Comparison of ENCODE assay signal across 18 cellular contexts in genomic region chr4:82638479-82638878, GRCh38.
A peak's percentile ranks its signal among the peaks of the same experiment; 100 is the strongest.
DNase-seq lines count a peak whose midpoint lies in the region; ATAC-seq and TF ChIP-seq lines count a peak whose summit lies in the region.
"Had no signal": no experiment of that assay in that cellular context is flagged by ENCODE, and none has a peak within 500 bp of the region (broad histone marks: within the 10 kb centered on the region; RNA-seq: fewer than 3 reads in every experiment).

No MANE protein-coding gene starts in this region.

- no peaks in the 10 kb centered on the region for H3K4me1 ChIP-seq in Loucy (ENCODE audit: insufficient read depth, low read length, poor library complexity, severe bottlenecking)
- H3K4me1 ChIP-seq: Caco-2, Peyer's patch had no signal

- in situ Hi-C loops in brain microvascular endothelial cell (cut with HindIII; ENCODE audit: low pct_ligation_motif_present, low sequenced_read_pairs): no loop called here

- H3K27me3 ChIP-seq in Loucy (ENCODE audit: insufficient read depth, low read length, poor library complexity, severe bottlenecking) (no peaks in the 10 kb centered on the region), brain microvascular endothelial cell (replicated peaks) (no peaks in the 10 kb centered on the region)
- H3K27me3 ChIP-seq: MG63, Peyer's patch had no signal

- H3K9ac ChIP-seq in Loucy (ENCODE audit: low read depth, low read length, poor library complexity, severe bottlenecking): no peak overlapping the region

- peaks cover 3% of the 10 kb centered on the region for H3K27me3 Mint-ChIP-seq in activated naive CD8-positive, alpha-beta T cell treated with anti-CD3 and anti-CD28 coated beads, Interleukin-2, amount 10 ng/mL, durations not matched to agents 7 days and 5 days
- no peaks in the 10 kb centered on the region for H3K27me3 Mint-ChIP-seq in activated naive CD8-positive, alpha-beta T cell treated with anti-CD3 and anti-CD28 coated beads, Interleukin-2, amount 50 U/mL, for 24 hours

- H3K4me3 Mint-ChIP-seq in activated naive CD8-positive, alpha-beta T cell treated with anti-CD3 and anti-CD28 coated beads, Interleukin-2, amount 10 ng/mL, durations not matched to agents 7 days and 5 days: no peak overlapping the region
- H3K4me3 Mint-ChIP-seq in activated naive CD8-positive, alpha-beta T cell treated with anti-CD3 and anti-CD28 coated beads, Interleukin-2, amount 50 U/mL, for 24 hours: no peak overlapping the region
- H3K4me3 Mint-ChIP-seq: T-helper 17 cell had no signal

- no peaks in the 10 kb centered on the region for H3K9me3 Mint-ChIP-seq in activated naive CD8-positive, alpha-beta T cell treated with anti-CD3 and anti-CD28 coated beads, Interleukin-2, amount 10 ng/mL, durations not matched to agents 7 days and 5 days
- no peaks in the 10 kb centered on the region for H3K9me3 Mint-ChIP-seq in activated naive CD8-positive, alpha-beta T cell treated with anti-CD3 and anti-CD28 coated beads, Interleukin-2, amount 50 U/mL, for 24 hours

- DNase-seq in activated naive CD8-positive, alpha-beta T cell treated with anti-CD3 and anti-CD28 coated beads, Interleukin-2, amount 10 ng/mL, durations not matched to agents 7 days and 5 days: no peak
- DNase-seq in activated naive CD8-positive, alpha-beta T cell treated with anti-CD3 and anti-CD28 coated beads, Interleukin-2, amount 50 U/mL, for 24 hours: no peak
- DNase-seq in brain microvascular endothelial cell: no peak
- no peak for DNase-seq in A172 (ENCODE audit: low spot score)
- DNase-seq in GOT3 (lab: John Stamatoyannopoulos, UW): no peak
- DNase-seq in inferior parietal cortex (ENCODE audit: extremely low spot score): no peak
- DNase-seq: Caco-2, HCEC 1CT, MG63, NCI-H2081 treated with DMSO at 0.1 percent for 48 hours, NCI-H2227 treated with DMSO at 0.1 percent for 48 hours, NCI-H748 treated with DMSO at 0.1 percent for 48 hours, Peyer's patch, SHP77 treated with DMSO at 0.1 percent for 48 hours, T-helper 17 cell had no signal

- H4K20me1 ChIP-seq in Loucy (ENCODE audit: insufficient read depth, low read length, poor library complexity, severe bottlenecking): no peaks in the 10 kb centered on the region

- no peak overlapping the region for H2AFZ ChIP-seq in Loucy (ENCODE audit: low read length)

- peaks cover 2% of the 10 kb centered on the region for H3K36me3 Mint-ChIP-seq in activated naive CD8-positive, alpha-beta T cell treated with anti-CD3 and anti-CD28 coated beads, Interleukin-2, amount 10 ng/mL, durations not matched to agents 7 days and 5 days
- no peaks in the 10 kb centered on the region for H3K36me3 Mint-ChIP-seq in activated naive CD8-positive, alpha-beta T cell treated with anti-CD3 and anti-CD28 coated beads, Interleukin-2, amount 50 U/mL, for 24 hours (ENCODE audit: low read depth)

- H3K4me1 Mint-ChIP-seq in activated naive CD8-positive, alpha-beta T cell treated with anti-CD3 and anti-CD28 coated beads, Interleukin-2, amount 10 ng/mL, durations not matched to agents 7 days and 5 days: peaks cover 4% of the 10 kb centered on the region
- H3K4me1 Mint-ChIP-seq in activated naive CD8-positive, alpha-beta T cell treated with anti-CD3 and anti-CD28 coated beads, Interleukin-2, amount 50 U/mL, for 24 hours: no peaks in the 10 kb centered on the region
- H3K4me1 Mint-ChIP-seq: T-helper 17 cell had no signal

- H3F3A ChIP-seq in Loucy (ENCODE audit: low read depth): no peaks in the 10 kb centered on the region

- peak; percentile 22; the same call in 1 of the 2 replicates for TF ChIP-seq CTCF in Loucy (conservative IDR thresholded peaks at IDR 0.05; ENCODE audit: low read length)
- peak; percentile 15 for TF ChIP-seq CTCF in brain microvascular endothelial cell (IDR thresholded peaks at IDR 0.05; ENCODE audit: low read depth, low read length, missing control alignments)

- no peaks in the 10 kb centered on the region for H3K9me3 ChIP-seq in Loucy (ENCODE audit: insufficient read depth, low read depth, low read length)
- H3K9me3 ChIP-seq: Caco-2, MG63, Peyer's patch had no signal

- H3K4me3 ChIP-seq in Loucy (ENCODE audit: low read length, poor library complexity, severe bottlenecking) (no peak overlapping the region), brain microvascular endothelial cell (ENCODE audit: low read depth, low read length) (no peak overlapping the region)
- H3K4me3 ChIP-seq: K562, MG63, Peyer's patch had no signal

- H3K36me3 ChIP-seq in Loucy (ENCODE audit: insufficient read depth, low read length): peaks cover 20% of the 10 kb centered on the region; the same call in 1 of the 2 replicates
- no peaks in the 10 kb centered on the region for H3K36me3 ChIP-seq in brain microvascular endothelial cell (replicated peaks)
- H3K36me3 ChIP-seq: MG63, Peyer's patch had no signal

- H3K9me2 ChIP-seq in Loucy (replicated peaks; ENCODE audit: low read depth, low read length): no peaks in the 10 kb centered on the region

- H3K4me2 ChIP-seq in Loucy (ENCODE audit: low read depth, low read length, poor library complexity, severe bottlenecking): no peak overlapping the region

- ATAC-seq in activated naive CD8-positive, alpha-beta T cell treated with anti-CD3 and anti-CD28 coated beads, Interleukin-2, amount 10 ng/mL, durations not matched to agents 7 days and 5 days (ENCODE audit: low read depth): peak; percentile 63
- no peak for ATAC-seq in activated naive CD8-positive, alpha-beta T cell treated with anti-CD3 and anti-CD28 coated beads, Interleukin-2, amount 50 U/mL, for 24 hours
- ATAC-seq: K562, T-helper 17 cell had no signal

- no peaks in the 10 kb centered on the region for H3K79me2 ChIP-seq in Loucy (ENCODE audit: insufficient read depth, low read length)

- POLR2A ChIA-PET in activated naive CD8-positive, alpha-beta T cell treated with anti-CD3 and anti-CD28 coated beads, Interleukin-2, amount 10 ng/mL, durations not matched to agents 7 days and 5 days (lab: Charles Lee): no interaction called here

- H3K27ac Mint-ChIP-seq in activated naive CD8-positive, alpha-beta T cell treated with anti-CD3 and anti-CD28 coated beads, Interleukin-2, amount 10 ng/mL, durations not matched to agents 7 days and 5 days: no peak overlapping the region
- no peak overlapping the region for H3K27ac Mint-ChIP-seq in activated naive CD8-positive, alpha-beta T cell treated with anti-CD3 and anti-CD28 coated beads, Interleukin-2, amount 50 U/mL, for 24 hours
- H3K27ac Mint-ChIP-seq: T-helper 17 cell had no signal

- H3K27ac ChIP-seq in brain microvascular endothelial cell: no peak overlapping the region
- H3K27ac ChIP-seq: HL-60, Peyer's patch had no signal
